Comparison of ENCODE assay signal across 16 cellular contexts in the genomic region with DNA sequence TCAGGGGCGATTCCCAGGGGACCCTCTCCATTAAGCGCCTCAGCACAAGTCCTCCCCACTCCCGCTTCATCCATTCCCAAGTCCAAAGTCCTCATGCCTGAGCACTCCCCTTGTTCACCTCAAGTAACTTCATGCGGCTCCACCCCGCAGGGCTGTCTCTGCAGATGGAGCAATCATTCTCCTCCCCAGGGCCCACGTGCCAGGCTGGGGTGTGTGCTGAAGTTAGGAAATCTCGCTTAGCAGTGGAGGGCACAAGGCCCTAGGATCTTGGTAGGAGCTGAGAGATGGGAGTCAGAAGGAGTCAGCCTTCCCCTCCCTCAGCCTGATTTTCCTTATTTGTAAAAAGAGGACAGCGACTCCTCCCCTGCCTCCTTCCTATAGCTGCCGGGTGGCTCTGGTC. TPM values are rescaled to one million over a fixed set of nuclear protein-coding genes. Genes with fewer than 3 reads are reported as not detected.
DNase-seq lines count a peak whose midpoint lies in the region; ATAC-seq and TF ChIP-seq lines count a peak whose summit lies in the region.
"Had no signal": no experiment of that assay in that cellular context is flagged by ENCODE, and none has a peak within 500 bp of the region (broad histone marks: within the 10 kb centered on the region; RNA-seq: fewer than 3 reads in every experiment).

No MANE protein-coding gene starts in this region.

- DNase-seq in SKM-1 (lab: John Stamatoyannopoulos, UW; ENCODE audit: unreplicated experiment) (peak; percentile 9), right atrium auricular region (ENCODE audit: low spot score) (peak; percentile 72), NCI-H1694 treated with DMSO at 0.1 percent for 48 hours (lab: John Stamatoyannopoulos, UW) (no peak), DMS114 treated with DMSO at 0.1 percent for 48 hours (lab: John Stamatoyannopoulos, UW; ENCODE audit: unreplicated experiment) (no peak), NCI-H2107 (lab: John Stamatoyannopoulos, UW) (no peak)
- DNase-seq: effector memory CD4-positive, alpha-beta T cell; glutamatergic neuron; KG1; NCI-H2171 treated with DMSO at 0.1 percent for 48 hours; RPMI8226 had no signal

- H3K4me3 ChIP-seq in right atrium auricular region, result no peak overlapping the region
- H3K4me3 ChIP-seq: GM12878 had no signal

- H3K27me3 Mint-ChIP-seq in stimulated activated memory B cell treated with anti-CD40 and anti-IgM and Interleukin-4, amounts not matched to agents 10 μg/mL and 1 μg/mL and 100 μg/mL, for 72 hours, result no peaks in the 10 kb centered on the region

- H3K4me1 Mint-ChIP-seq in stimulated activated memory B cell treated with anti-CD40 and anti-IgM and Interleukin-4, amounts not matched to agents 10 μg/mL and 1 μg/mL and 100 μg/mL, for 72 hours, result peaks cover 34% of the 10 kb centered on the region

- TF ChIP-seq EP300 in Ishikawa (IDR thresholded peaks at IDR 0.05; ENCODE audit: borderline replicate concordance), result no peak

- H3K27me3 ChIP-seq in right atrium auricular region, result no peaks in the 10 kb centered on the region

- no peaks in the 10 kb centered on the region for H3K36me3 Mint-ChIP-seq in stimulated activated memory B cell treated with anti-CD40 and anti-IgM and Interleukin-4, amounts not matched to agents 10 μg/mL and 1 μg/mL and 100 μg/mL, for 72 hours

- H3K4me1 ChIP-seq in right atrium auricular region, result no peaks in the 10 kb centered on the region

- H3K9me3 ChIP-seq in right atrium auricular region, result no peaks in the 10 kb centered on the region

- TF ChIP-seq RAD21 in Ishikawa (IDR thresholded peaks at IDR 0.05; ENCODE audit: low read depth), result no peak

- no peak for ATAC-seq in stimulated activated memory B cell treated with anti-CD40 and anti-IgM and Interleukin-4, amounts not matched to agents 10 μg/mL and 1 μg/mL and 100 μg/mL, for 72 hours
- ATAC-seq in HG02798 (IDR thresholded peaks at IDR 0.05; ENCODE audit: poor library complexity, unreplicated experiment), result no peak
- ATAC-seq: GM12878, HCT116 had no signal

- TF ChIP-seq CTCF in right atrium auricular region (IDR thresholded peaks at IDR 0.05), result no peak

- no peak overlapping the region for H3K4me3 Mint-ChIP-seq in stimulated activated memory B cell treated with anti-CD40 and anti-IgM and Interleukin-4, amounts not matched to agents 10 μg/mL and 1 μg/mL and 100 μg/mL, for 72 hours

- no peaks in the 10 kb centered on the region for H3K36me3 ChIP-seq in right atrium auricular region

- H3K9me3 Mint-ChIP-seq in stimulated activated memory B cell treated with anti-CD40 and anti-IgM and Interleukin-4, amounts not matched to agents 10 μg/mL and 1 μg/mL and 100 μg/mL, for 72 hours, result no peaks in the 10 kb centered on the region

- H3K27ac Mint-ChIP-seq in stimulated activated memory B cell treated with anti-CD40 and anti-IgM and Interleukin-4, amounts not matched to agents 10 μg/mL and 1 μg/mL and 100 μg/mL, for 72 hours, result peak overlapping the region; percentile 72

- no peak overlapping the region for H3K27ac ChIP-seq in right atrium auricular region
- H3K27ac ChIP-seq: VCaP had no signal

TF ChIP-seq in Ishikawa, 13 proteins besides CTCF, POLR2A, EP300 and RAD21:
- no peak for TF ChIP-seq TAF1 (IDR thresholded peaks at IDR 0.05; ENCODE audit: low read depth)
- TF ChIP-seq, protein P1, sequence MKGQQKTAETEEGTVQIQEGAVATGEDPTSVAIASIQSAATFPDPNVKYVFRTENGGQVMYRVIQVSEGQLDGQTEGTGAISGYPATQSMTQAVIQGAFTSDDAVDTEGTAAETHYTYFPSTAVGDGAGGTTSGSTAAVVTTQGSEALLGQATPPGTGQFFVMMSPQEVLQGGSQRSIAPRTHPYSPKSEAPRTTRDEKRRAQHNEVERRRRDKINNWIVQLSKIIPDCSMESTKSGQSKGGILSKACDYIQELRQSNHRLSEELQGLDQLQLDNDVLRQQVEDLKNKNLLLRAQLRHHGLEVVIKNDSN (IDR thresholded peaks at IDR 0.05), result peak; percentile 39; the same call in 1 of the 2 replicates

RNA-seq across cellular contexts. Expression of gene TGM3, which starts 3.5 kb away (rescaled TPM):
- total RNA-seq in right atrium auricular region, result not detected
- total RNA-seq: GM12878 had no signal

Comparison
In these comparisons a context has a peak if more than half of its experiments do, and no peak if none do; other contexts are left out.
1. DNase-seq: peak in SKM-1 (single experiment) and right atrium auricular region (single experiment); none in NCI-H1694 treated with DMSO at 0.1 percent for 48 hours (single experiment), DMS114 treated with DMSO at 0.1 percent for 48 hours (single experiment) and NCI-H2107 (single experiment).